ENCODE assay signal across 25 cellular contexts in the genomic region with DNA sequence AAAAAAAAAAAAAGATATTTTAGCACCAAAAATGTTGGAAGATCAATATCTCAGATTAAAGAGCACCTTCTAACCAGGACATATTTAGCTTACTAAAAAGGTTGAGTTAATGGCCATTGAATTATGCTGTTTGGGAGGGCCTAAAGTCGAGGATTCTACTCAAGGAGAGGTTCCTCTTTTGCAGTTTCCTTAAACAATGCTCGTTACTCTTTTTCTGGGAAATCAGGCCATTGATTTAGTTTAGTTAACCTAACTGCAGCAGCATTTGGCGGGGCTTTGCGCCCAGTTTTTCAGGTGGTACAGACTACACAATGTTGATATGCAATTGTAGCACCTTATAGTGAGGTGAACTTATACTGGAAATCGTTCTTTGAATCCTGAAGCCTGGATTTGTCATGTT. TPM values are rescaled to one million over a fixed set of nuclear protein-coding genes. Genes with fewer than 3 reads are reported as not detected.
DNase-seq lines count a peak whose midpoint lies in the region; ATAC-seq, FAIRE-seq and TF ChIP-seq lines count a peak whose summit lies in the region.
"Had no signal": no experiment of that assay in that cellular context is flagged by ENCODE, and none has a peak within 500 bp of the region (broad histone marks: within the 10 kb centered on the region; RNA-seq: fewer than 3 reads in every experiment).

No MANE protein-coding gene starts in this region.

- POLR2A ChIA-PET in K562 (lab: Yijun Ruan, JAX) = interaction anchor here (0.8 kb wide), 1 partner anchor 38 kb away, joined by 4 read pairs; no protein-coding TSS in a partner anchor

- H3K36me3 ChIP-seq in K562 (ENCODE audit: control insufficient read depth, insufficient read depth, low read length) (peaks cover 51% of the 10 kb centered on the region), sigmoid colon (no peaks in the 10 kb centered on the region), mesendoderm (ENCODE audit: control insufficient read depth, insufficient read depth, low read length) (no peaks in the 10 kb centered on the region)

- ATAC-seq in K562 = no peak
- ATAC-seq in esophagus mucosa = no peak
- no peak for ATAC-seq in HG02852 (IDR thresholded peaks at IDR 0.05; ENCODE audit: unreplicated experiment)
- ATAC-seq: HCT116; stimulated activated naive CD8-positive, alpha-beta T cell treated with anti-CD3 and anti-CD28 coated beads, Interleukin-15, amount 100 ng/mL, for 72 hours had no signal

- H2BK120ac ChIP-seq in mesendoderm (ENCODE audit: low read depth, low read length) = no peak overlapping the region

- no peak overlapping the region for H4K8ac ChIP-seq in mesendoderm (ENCODE audit: low read depth, low read length)

- no peak overlapping the region for H3K23ac ChIP-seq in mesendoderm (ENCODE audit: low read length)

- H3K56ac ChIP-seq in mesendoderm (ENCODE audit: low read length) = no peak overlapping the region

- TF ChIP-seq CTCF in C4-2B (conservative IDR thresholded peaks at IDR 0.05) (no peak), HL-60 (IDR thresholded peaks at IDR 0.05; ENCODE audit: insufficient read depth, low read length) (no peak), K562 (IDR thresholded peaks at IDR 0.05 in 2 of 3, conservative IDR thresholded peaks at IDR 0.05 in 1 of 3; ENCODE audit: insufficient read depth in 2 of 3, low read depth in 1 of 3, low read length in 3 of 3) (no peak), sigmoid colon (IDR thresholded peaks at IDR 0.05) (no peak)

- no peak for TF ChIP-seq RAD21 in K562 (CRISPR knock-in tag; conservative IDR thresholded peaks at IDR 0.05 in 1 of 2, IDR thresholded peaks at IDR 0.05 in 1 of 2)

- no peak for TF ChIP-seq POLR2A in K562 (conservative IDR thresholded peaks at IDR 0.05)
- TF ChIP-seq POLR2A in sigmoid colon (IDR thresholded peaks at IDR 0.05) = no peak

- H3K27me3 ChIP-seq in HL-60 (ENCODE audit: insufficient read depth, poor library complexity, severe bottlenecking) (no peaks in the 10 kb centered on the region), K562 (ENCODE audit: control insufficient read depth in 2 of 2, insufficient read depth in 2 of 2, low read length in 2 of 2) (no peaks in the 10 kb centered on the region), sigmoid colon (no peaks in the 10 kb centered on the region), mesendoderm (ENCODE audit: insufficient read depth, low read length, poor library complexity) (no peaks in the 10 kb centered on the region)
- H3K27me3 ChIP-seq: esophagus squamous epithelium had no signal

- peaks cover 5% of the 10 kb centered on the region for H3K79me1 ChIP-seq in mesendoderm (ENCODE audit: low read length)

- no peak for FAIRE-seq in K562 (lab: Jason Lieb, UNC)
- FAIRE-seq: small intestine had no signal

- H3K4me3 ChIP-seq in HL-60 (replicated peaks; ENCODE audit: insufficient read depth, low read length) (no peak overlapping the region), K562 (no peak overlapping the region), sigmoid colon (no peak overlapping the region), mesendoderm (ENCODE audit: low read length) (no peak overlapping the region)
- H3K4me3 ChIP-seq: esophagus squamous epithelium, lung had no signal

- no peak overlapping the region for H2BK5ac ChIP-seq in mesendoderm (ENCODE audit: low read length)

- H3K9me3 ChIP-seq in K562 (replicated peaks; ENCODE audit: control insufficient read depth, insufficient read depth, low read depth, low read length) = no peaks in the 10 kb centered on the region
- H3K9me3 ChIP-seq in sigmoid colon = no peaks in the 10 kb centered on the region
- H3K9me3 ChIP-seq: esophagus squamous epithelium had no signal

- H3K27ac ChIP-seq in C4-2B = peak overlapping the region; percentile 96
- peak overlapping the region; percentile 69 for H3K27ac ChIP-seq in HL-60 (replicated peaks)
- peak overlapping the region; percentile 31; the same call in 1 of the 3 replicates for H3K27ac ChIP-seq in K562 (ENCODE audit: extremely low read depth, low read depth, low read length)
- H3K27ac ChIP-seq in sigmoid colon = peak overlapping the region; percentile 94 to 98 (median 96)
- H3K27ac ChIP-seq in mesendoderm (ENCODE audit: low read depth, low read length) = no peak overlapping the region

- peak overlapping the region; percentile 48; the same call in 1 of the 2 replicates for H3K4me2 ChIP-seq in K562 (ENCODE audit: insufficient read depth, low read length)
- H3K4me2 ChIP-seq in mesendoderm (ENCODE audit: low read length) = no peak overlapping the region

- WGBS in K562 (ENCODE audit: insufficient coverage, low coverage, missing lambda C conversion rate) = 26% methylated on average over 5 of the region's 5 CpGs
- 83 to 90% methylated on average over 5 of the region's 5 CpGs for WGBS in sigmoid colon, 2 donors
- WGBS in mesendoderm (ENCODE audit: extremely low coverage, insufficient coverage, low lambda C conversion rate) = no CpG with 5 or more reads among the region's 5 CpGs

- H2AFZ ChIP-seq in K562 (ENCODE audit: low read depth, low read length) = no peak overlapping the region; the same call in 1 of the 2 replicates

- H3K4me1 ChIP-seq in K562 (replicated peaks in 1 of 2; ENCODE audit: control insufficient read depth in 2 of 2, insufficient read depth in 2 of 2, low read length in 2 of 2) (peaks cover 24 to 52% of the 10 kb centered on the region in 2 experiments), sigmoid colon (peaks cover 0 to 100% (median 95%) of the 10 kb centered on the region in 4 donors), mesendoderm (ENCODE audit: control insufficient read depth, low read depth, low read length) (peaks cover 1% of the 10 kb centered on the region)

- BruUV-seq in K562 (replicated peaks; lab: Mats Ljungman, UMichigan) = no TSS peak

- H2BK15ac ChIP-seq in mesendoderm (replicated peaks; ENCODE audit: low read depth) = no peak overlapping the region

- H3K9ac ChIP-seq in K562 (ENCODE audit: insufficient read depth in 1 of 2, low read depth in 2 of 2, low read length in 2 of 2) (no peak overlapping the region; a peak in 1 of 4 replicates), mesendoderm (ENCODE audit: low read length) (no peak overlapping the region)

- no peak overlapping the region for H3K4ac ChIP-seq in mesendoderm (ENCODE audit: low read depth, low read length)

- no peaks in the 10 kb centered on the region for H4K20me1 ChIP-seq in K562 (replicated peaks; ENCODE audit: control insufficient read depth, insufficient read depth, low read length)

- no peak overlapping the region for H2AK5ac ChIP-seq in mesendoderm (ENCODE audit: low read length)

- H4K5ac ChIP-seq in mesendoderm (ENCODE audit: low read length) = no peak overlapping the region

- TF ChIP-seq EP300 in K562 (IDR thresholded peaks at IDR 0.05; ENCODE audit: low read length) (no peak), sigmoid colon (IDR thresholded peaks at IDR 0.05) (no peak)

- H3K79me2 ChIP-seq in K562 (ENCODE audit: control insufficient read depth, insufficient read depth, low read length) (peaks cover 99% of the 10 kb centered on the region), mesendoderm (ENCODE audit: control insufficient read depth, insufficient read depth, low read length) (peaks cover 2% of the 10 kb centered on the region)

- in situ Hi-C loops in K562 (cut with MboI) = no loop called here

- no peak overlapping the region for H3K18ac ChIP-seq in mesendoderm (ENCODE audit: low read length)

- no peak for DNase-seq in HL-60 (ENCODE audit: low read depth in 1 of 2, low spot score in 1 of 2)
- DNase-seq in K562 (ENCODE audit: extremely low read depth in 1 of 4, low spot score in 3 of 4) = no peak
- DNase-seq in sigmoid colon = peak; percentile 35
- DNase-seq in 8988T = no peak
- no peak for DNase-seq in mesendoderm
- DNase-seq: activated T-cell treated with anti-CD3 and anti-CD28 coated beads for 4 hours; amygdala; central memory CD4-positive, alpha-beta T cell; DND-41; effector CD8-positive, alpha-beta T cell; esophagus squamous epithelium; glutamatergic neuron; MM.1S; naive B cell; NCI-H1930; NCI-H446 treated with DMSO at 0.1 percent for 48 hours; NK-92 treated with Interleukin-12 subunit alpha and Interleukin-12 subunit beta, amount 100 ng/mL, for 24 hours; small intestine; stimulated activated CD4-positive, alpha-beta T cell treated with anti-CD3 and anti-CD28 coated beads, Interleukin-4, amount 100 ng/mL, for 1 hour; stimulated activated naive CD8-positive, alpha-beta T cell treated with anti-CD3 and anti-CD28 coated beads, Interleukin-15, amount 100 ng/mL, for 72 hours had no signal

- no peaks in the 10 kb centered on the region for H3K9me1 ChIP-seq in K562 (ENCODE audit: control insufficient read depth, insufficient read depth, low read length)

- intact Hi-C loops in K562 (cut with micrococcal nuclease) (no loop called here), sigmoid colon (cut with DNase I) (no loop called here)

- CTCF ChIA-PET in K562 (lab: Yijun Ruan, JAX; ENCODE audit: low intra/inter-chr PET ratio) = no interaction called here

TF ChIP-seq in K562, 482 proteins besides CTCF, POLR2A, EP300 and RAD21 (continues in another document):
- TF ChIP-seq ZFX (CRISPR knock-in tag; IDR thresholded peaks at IDR 0.05) (0 out of 2 replicates have a peak, but pooled peaks have one; percentile 24), ARID1B (IDR thresholded peaks at IDR 0.05) (0 out of 2 replicates have a peak, but pooled peaks have one; percentile 5), TARDBP (IDR thresholded peaks at IDR 0.05) (no peak), RBFOX2 (IDR thresholded peaks at IDR 0.05; ENCODE audit: low read depth, low read length) (0 out of 2 replicates have a peak, but pooled peaks have one; percentile 12)

RNA-seq across cellular contexts. Expression of gene ABHD2, which starts 6.8 kb away (rescaled TPM):
- 132 and 172 TPM in 2 replicates for total RNA-seq in K562 (2011; cell fraction: chromatin; rRNA removed; ENCODE audit: low replicate concordance)
- 83.2 and 102 TPM in 2 replicates for total RNA-seq in K562 (2011; cell fraction: nucleolus; rRNA removed)
- 106 and 122 TPM in 2 replicates for total RNA-seq in K562 (2011; cell fraction: nucleoplasm; rRNA removed)
- 33.0 and 57.6 TPM in 2 replicates for total RNA-seq in K562 (2014; rRNA removed)
- total RNA-seq in K562 (2014; rRNA removed; fragmentation: Illumina TruSeq; extraction: Trizol) = 41.4 and 47.5 TPM in 2 replicates
- total RNA-seq in K562 (2015; rRNA removed; fragmentation: Illumina TruSeq; extraction: Trizol) = 48.9 and 49.2 TPM in 2 replicates
- 80.9 and 99.8 TPM in 2 replicates for total RNA-seq in K562 (2021)
- 54.0 and 74.7 TPM in 2 replicates for polyA plus RNA-seq in K562 (2011; rRNA removed)
- 51.7 and 55.3 TPM in 2 replicates for polyA plus RNA-seq in K562 (2011; cell fraction: cytosol; rRNA removed)
- 45.7 and 51.1 TPM in 2 replicates for polyA plus RNA-seq in K562 (2011; cell fraction: nucleus; rRNA removed)
- polyA plus RNA-seq in K562 (2012) = 31.8 and 34.6 TPM in 2 replicates
- polyA plus RNA-seq in K562 (2014; fragmentation: Illumina TruSeq; extraction: Trizol) = 76.3 and 78.6 TPM in 2 replicates
- 10 to 100 TPM; 16.9 to 18.1 TPM for polyA plus RNA-seq in K562 (2014; fragmentation: Nextera tagmentation; extraction: Ambion mirVana)
- 30.4 and 34.5 TPM in 2 replicates for polyA plus RNA-seq in K562 (2014; rRNA removed)
- polyA minus RNA-seq in K562 (2011; rRNA and poly(A)+ RNA removed) = 150 and 180 TPM in 2 replicates
- 54.4 and 55.4 TPM in 2 replicates for polyA minus RNA-seq in K562 (2011; cell fraction: cytosol; rRNA and poly(A)+ RNA removed)
- polyA minus RNA-seq in K562 (2011; cell fraction: nucleus; rRNA and poly(A)+ RNA removed) = 26.9 and 57.4 TPM in 2 replicates
- total RNA-seq in sigmoid colon = 10 to 100 TPM; 32.9 to 81.5 (median 49.0) TPM
- polyA plus RNA-seq in sigmoid colon = 10 to 100 TPM in 1 of 3 donors, 1 to 10 TPM in 2; 1.8 to 27.7 (median 4.2) TPM
- 49.1 TPM for total RNA-seq in esophagus mucosa
- 7.2 TPM for polyA plus RNA-seq in mesendoderm (2013, experiment 1 of 2)
- polyA plus RNA-seq in mesendoderm (2013, experiment 2 of 2) = 7.6 TPM
